31 cellular contexts compared by ENCODE assay signal in genomic region chr19:7908742-7909461, GRCh38. TPM values are rescaled to one million over a fixed set of nuclear protein-coding genes. Genes with fewer than 3 reads are reported as not detected.
A peak's percentile ranks its signal among the peaks of the same experiment; 100 is the strongest.
DNase-seq lines count a peak whose midpoint lies in the region; ATAC-seq and TF ChIP-seq lines count a peak whose summit lies in the region.
"Had no signal": no experiment of that assay in that cellular context is flagged by ENCODE, and none has a peak within 500 bp of the region (broad histone marks: within the 10 kb centered on the region; RNA-seq: fewer than 3 reads in every experiment).

No MANE protein-coding gene starts in this region.

- DNase-seq in GM12864 (ENCODE audit: low read depth) (no peak), PC-3 (no peak), epithelial cell of proximal tubule (ENCODE audit: low read depth) (no peak), osteoblast (ENCODE audit: insufficient read length, low spot score, missing footprints) (peak; percentile 75), upper lobe of right lung (no peak), gastrocnemius medialis (no peak)
- DNase-seq: activated CD4-positive, alpha-beta T cell treated with anti-CD3 and anti-CD28 coated beads, Interleukin-2, amount 10 ng/mL, durations not matched to agents 7 days and 5 days; activated effector memory CD4-positive, alpha-beta T cell treated with Interleukin-2 at 50 U/mL for 16 hours; amygdala; cortex of kidney; DMS53; effector memory CD4-positive, alpha-beta T cell; NCI-H1417 treated with DMSO at 0.1 percent for 48 hours; NCI-H2081; NCI-H2227 treated with DMSO at 0.1 percent for 48 hours; NCI-H526 treated with DMSO at 0.1 percent for 48 hours; SJCRH30; stimulated activated CD4-positive, alpha-beta T cell treated with anti-CD3 and anti-CD28 coated beads, Interleukin-15, amount 100 ng/mL, for 24 hours; SW 1271; trophoblast cell had no signal

- no peak overlapping the region for H2AFZ ChIP-seq in PC-3 (ENCODE audit: low read length)
- no peak overlapping the region for H2AFZ ChIP-seq in osteoblast (ENCODE audit: low read length)

- H3K27ac ChIP-seq in PC-3 (ENCODE audit: low read length) (no peak overlapping the region), osteoblast (ENCODE audit: low read depth, low read length) (no peak overlapping the region), upper lobe of right lung (no peak overlapping the region), gastrocnemius medialis (no peak overlapping the region)
- H3K27ac ChIP-seq: breast epithelium, epithelial cell of prostate, Peyer's patch, prostate gland, SJCRH30, VCaP had no signal

- no peaks in the 10 kb centered on the region for H3F3A ChIP-seq in PC-3 (ENCODE audit: low read length, unreplicated experiment)

- BruUV-seq in PC-3 (replicated peaks; lab: Mats Ljungman, UMichigan): no TSS peak

- POLR2A ChIA-PET in PC-3 (lab: Charles Lee; ENCODE audit: unreplicated experiment): no interaction called here

- H3K4me2 ChIP-seq in PC-3 (ENCODE audit: low read length) (no peak overlapping the region), osteoblast (ENCODE audit: insufficient read depth, low read length) (no peak overlapping the region)

- peak; percentile 15 for TF ChIP-seq CTCF in GM12864 (IDR thresholded peaks at IDR 0.05; ENCODE audit: low read depth, low read length, missing control alignments)
- TF ChIP-seq CTCF in PC-3 (conservative IDR thresholded peaks at IDR 0.05; ENCODE audit: low read depth, low read length): peak; percentile 21; the same call in 1 of the 2 replicates
- TF ChIP-seq CTCF in epithelial cell of proximal tubule (conservative IDR thresholded peaks at IDR 0.05; ENCODE audit: low read depth, low read length): peak; percentile 12
- no peak for TF ChIP-seq CTCF in osteoblast (IDR thresholded peaks at IDR 0.05; ENCODE audit: extremely low read depth, low read depth, low read length)
- TF ChIP-seq CTCF in upper lobe of right lung (IDR thresholded peaks at IDR 0.05): no peak
- no peak for TF ChIP-seq CTCF in gastrocnemius medialis (IDR thresholded peaks at IDR 0.05 in 4 of 5, conservative IDR thresholded peaks at IDR 0.05 in 1 of 5)

- H3K4me3 ChIP-seq in GM12864 (ENCODE audit: low read depth, low read length) (no peak overlapping the region), PC-3 (ENCODE audit: low read length) (no peak overlapping the region), epithelial cell of proximal tubule (ENCODE audit: low read depth, low read length) (no peak overlapping the region), osteoblast (ENCODE audit: insufficient read depth, low read length) (no peak overlapping the region), upper lobe of right lung (no peak overlapping the region), gastrocnemius medialis (no peak overlapping the region)
- H3K4me3 ChIP-seq: breast epithelium, Peyer's patch, prostate gland, SJCRH30 had no signal

- no peak overlapping the region for H3K9ac ChIP-seq in PC-3 (ENCODE audit: low read length)

- H3K9me3 ChIP-seq in PC-3 (ENCODE audit: low read length) (no peaks in the 10 kb centered on the region), osteoblast (ENCODE audit: low read depth, low read length) (no peaks in the 10 kb centered on the region), upper lobe of right lung (no peaks in the 10 kb centered on the region), gastrocnemius medialis (no peaks in the 10 kb centered on the region)
- H3K9me3 ChIP-seq: breast epithelium, Caco-2, Peyer's patch, prostate gland, SJCRH30 had no signal

- no peak for ATAC-seq in PC-3
- ATAC-seq in HG03097 (IDR thresholded peaks at IDR 0.05; ENCODE audit: low FRiP score, unreplicated experiment): no peak
- ATAC-seq in upper lobe of right lung: no peak
- no peak for ATAC-seq in gastrocnemius medialis
- ATAC-seq: activated naive CD4-positive, alpha-beta T cell treated with anti-CD3 and anti-CD28 coated beads, Interleukin-2, amount 50 U/mL, for 72 hours; stimulated activated memory B cell treated with anti-CD40 and anti-IgM and Interleukin-4, amounts not matched to agents 10 μg/mL and 1 μg/mL and 100 μg/mL, for 72 hours had no signal

- 0 out of 2 replicates have a peak, but pooled peaks cover 3% of the 10 kb centered on the region for H4K20me1 ChIP-seq in PC-3 (ENCODE audit: low read length)
- peaks cover 38% of the 10 kb centered on the region for H4K20me1 ChIP-seq in osteoblast (ENCODE audit: insufficient read depth, low read length)

- peaks cover 20% of the 10 kb centered on the region for H3K36me3 ChIP-seq in PC-3 (ENCODE audit: low read depth, low read length)
- peaks cover 14% of the 10 kb centered on the region for H3K36me3 ChIP-seq in osteoblast (ENCODE audit: insufficient read depth, low read length)
- peaks cover 39% of the 10 kb centered on the region for H3K36me3 ChIP-seq in upper lobe of right lung
- H3K36me3 ChIP-seq in gastrocnemius medialis: peaks cover 0 to 51% of the 10 kb centered on the region in 2 donors
- H3K36me3 ChIP-seq: SJCRH30 had no signal

- peaks cover 10% of the 10 kb centered on the region for H3K4me1 ChIP-seq in PC-3 (ENCODE audit: insufficient read depth, low read length)
- H3K4me1 ChIP-seq in osteoblast (ENCODE audit: insufficient read depth, low read length): peaks cover 10% of the 10 kb centered on the region
- peaks cover 14% of the 10 kb centered on the region for H3K4me1 ChIP-seq in upper lobe of right lung
- H3K4me1 ChIP-seq in gastrocnemius medialis: peaks cover 13 to 23% of the 10 kb centered on the region in 2 donors
- H3K4me1 ChIP-seq: SJCRH30 had no signal

- H3K27me3 ChIP-seq in PC-3 (ENCODE audit: low read length) (no peaks in the 10 kb centered on the region), osteoblast (ENCODE audit: insufficient read depth, low read length) (no peaks in the 10 kb centered on the region), upper lobe of right lung (no peaks in the 10 kb centered on the region), gastrocnemius medialis (no peaks in the 10 kb centered on the region)
- H3K27me3 ChIP-seq: breast epithelium, Peyer's patch, SJCRH30 had no signal

- no peaks in the 10 kb centered on the region for H3K9me2 ChIP-seq in PC-3 (replicated peaks; ENCODE audit: low read length)

- in situ Hi-C loops in gastrocnemius medialis (cut with MboI; ENCODE audit: low sequenced_read_pairs in 4 of 4): no loop called here

- H3K79me2 ChIP-seq in PC-3 (ENCODE audit: low read length) (peaks cover 46% of the 10 kb centered on the region), osteoblast (ENCODE audit: insufficient read depth, low read length) (peaks cover 43% of the 10 kb centered on the region)

- intact Hi-C loops in PC-3 (cut with micrococcal nuclease): no loop called here
- intact Hi-C loops in upper lobe of right lung (cut with DNase I): no loop called here
- intact Hi-C loops in gastrocnemius medialis (cut with DNase I; ENCODE audit: low total_unique reads): loop anchor here (10.0 kb wide), 1 partner anchor 606 kb away; the partner anchor contains the start of gene ZNF414

- CTCF ChIA-PET in PC-3 (lab: Charles Lee): no interaction called here

- no peak for TF ChIP-seq POLR2A in gastrocnemius medialis (IDR thresholded peaks at IDR 0.05)

RNA-seq across cellular contexts. Expression of gene MAP2K7, which starts 5.2 kb away (rescaled TPM):
- 39.3 and 40.5 TPM in 2 replicates for total RNA-seq in PC-3 (2014; rRNA removed)
- total RNA-seq in epithelial cell of proximal tubule: 7.6 and 14.6 TPM in 2 replicates
- total RNA-seq in osteoblast: 12.4 and 14.8 TPM in 2 replicates
- 36.4 TPM for total RNA-seq in upper lobe of right lung
- total RNA-seq in gastrocnemius medialis: 10 to 100 TPM; 17.7 to 41.7 (median 32.9) TPM

RNA-seq across cellular contexts. Expression of gene TGFBR3L, which starts 5.7 kb away (rescaled TPM):
- total RNA-seq in PC-3 (2014; rRNA removed) (10.5 and 15.5 TPM in 2 replicates), epithelial cell of proximal tubule (1.6 and 16.8 TPM in 2 replicates), osteoblast (under 0.01 TPM in 1 of 2 replicates, not detected in the other), upper lobe of right lung (1.2 TPM), gastrocnemius medialis (1 to 10 TPM in 2 of 4 donors, under 1 TPM in 1, not detected in 1; 0.62 to 2.6 (median 1.5) TPM)
- total RNA-seq: Peyer's patch, SJCRH30, subcutaneous adipose tissue had no signal

RNA-seq across cellular contexts. Expression of gene SNAPC2, which starts 11.2 kb away (rescaled TPM):
- 40.1 and 61.7 TPM in 2 replicates for total RNA-seq in PC-3 (2014; rRNA removed)
- total RNA-seq in epithelial cell of proximal tubule: 29.1 and 34.2 TPM in 2 replicates
- 16.8 and 18.5 TPM in 2 replicates for total RNA-seq in osteoblast
- 28.9 TPM for total RNA-seq in upper lobe of right lung
- 10 to 100 TPM in 1 of 4 donors, 1 to 10 TPM in 3; 4.6 to 10.9 (median 7.1) TPM for total RNA-seq in gastrocnemius medialis

RNA-seq across cellular contexts. Expression of gene CTXN1, which starts 17.0 kb away (rescaled TPM):
- total RNA-seq in PC-3 (2014; rRNA removed) (11.4 and 40.3 TPM in 2 replicates), epithelial cell of proximal tubule (12.4 and 42.8 TPM in 2 replicates), osteoblast (1.5 and 2.5 TPM in 2 replicates), upper lobe of right lung (1.2 TPM), gastrocnemius medialis (not detected)
- total RNA-seq: activated CD4-positive, alpha-beta T cell treated with anti-CD3 and anti-CD28 coated beads, Interleukin-2, amount 10 ng/mL, durations not matched to agents 7 days and 5 days had no signal

RNA-seq across cellular contexts. Expression of gene LRRC8E, which starts 20.6 kb away (rescaled TPM):
- total RNA-seq in PC-3 (2014; rRNA removed) (30.8 and 35.3 TPM in 2 replicates), epithelial cell of proximal tubule (11.9 and 18.9 TPM in 2 replicates), osteoblast (10.5 and 17.4 TPM in 2 replicates), upper lobe of right lung (11.0 TPM), gastrocnemius medialis (1 to 10 TPM in 1 of 4 donors, not detected in 3; 2.1 TPM)
- total RNA-seq: activated CD4-positive, alpha-beta T cell treated with anti-CD3 and anti-CD28 coated beads, Interleukin-2, amount 10 ng/mL, durations not matched to agents 7 days and 5 days; activated CD8-positive, alpha-beta memory T cell treated with anti-CD3 and anti-CD28 coated beads for 36 hours; activated naive CD4-positive, alpha-beta T cell treated with anti-CD3 and anti-CD28 coated beads, Interleukin-2, amount 50 U/mL, for 72 hours had no signal

Comparison
In these comparisons a context has a peak if more than half of its experiments do, and no peak if none do; other contexts are left out.
1. CTCF ChIP-seq: peak in GM12864 (single experiment), PC-3 (single experiment) and epithelial cell of proximal tubule (single experiment); none in osteoblast (single experiment), upper lobe of right lung (single experiment) and gastrocnemius medialis (0 of 5).